In the genomic region with DNA sequence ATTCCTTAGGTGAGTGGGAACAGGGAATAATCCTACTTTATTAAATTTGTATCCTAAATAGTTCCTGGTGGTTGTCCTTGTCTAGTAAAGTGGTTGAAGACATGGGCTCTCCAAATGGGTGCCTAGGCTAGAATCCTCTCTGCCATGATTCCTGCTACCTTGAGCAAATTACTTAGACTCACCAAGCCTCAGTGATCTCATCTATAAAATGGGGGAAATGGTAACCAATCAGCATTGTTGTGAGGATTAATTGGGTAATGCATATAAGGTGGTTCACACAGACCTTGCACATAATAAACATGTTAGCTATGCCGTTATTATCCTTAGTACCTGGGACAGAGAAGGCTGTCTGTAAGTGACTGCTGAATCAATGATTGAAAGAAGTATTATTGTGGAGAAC, we compare ENCODE assay signal across 1 cellular context.
TF ChIP-seq lines count a peak whose summit lies in the region.

No MANE protein-coding gene starts in this region.

TF ChIP-seq in GM23338, 12 proteins besides CTCF, POLR2A, EP300 and RAD21 (continued from another document):
- TF ChIP-seq, protein P1, sequence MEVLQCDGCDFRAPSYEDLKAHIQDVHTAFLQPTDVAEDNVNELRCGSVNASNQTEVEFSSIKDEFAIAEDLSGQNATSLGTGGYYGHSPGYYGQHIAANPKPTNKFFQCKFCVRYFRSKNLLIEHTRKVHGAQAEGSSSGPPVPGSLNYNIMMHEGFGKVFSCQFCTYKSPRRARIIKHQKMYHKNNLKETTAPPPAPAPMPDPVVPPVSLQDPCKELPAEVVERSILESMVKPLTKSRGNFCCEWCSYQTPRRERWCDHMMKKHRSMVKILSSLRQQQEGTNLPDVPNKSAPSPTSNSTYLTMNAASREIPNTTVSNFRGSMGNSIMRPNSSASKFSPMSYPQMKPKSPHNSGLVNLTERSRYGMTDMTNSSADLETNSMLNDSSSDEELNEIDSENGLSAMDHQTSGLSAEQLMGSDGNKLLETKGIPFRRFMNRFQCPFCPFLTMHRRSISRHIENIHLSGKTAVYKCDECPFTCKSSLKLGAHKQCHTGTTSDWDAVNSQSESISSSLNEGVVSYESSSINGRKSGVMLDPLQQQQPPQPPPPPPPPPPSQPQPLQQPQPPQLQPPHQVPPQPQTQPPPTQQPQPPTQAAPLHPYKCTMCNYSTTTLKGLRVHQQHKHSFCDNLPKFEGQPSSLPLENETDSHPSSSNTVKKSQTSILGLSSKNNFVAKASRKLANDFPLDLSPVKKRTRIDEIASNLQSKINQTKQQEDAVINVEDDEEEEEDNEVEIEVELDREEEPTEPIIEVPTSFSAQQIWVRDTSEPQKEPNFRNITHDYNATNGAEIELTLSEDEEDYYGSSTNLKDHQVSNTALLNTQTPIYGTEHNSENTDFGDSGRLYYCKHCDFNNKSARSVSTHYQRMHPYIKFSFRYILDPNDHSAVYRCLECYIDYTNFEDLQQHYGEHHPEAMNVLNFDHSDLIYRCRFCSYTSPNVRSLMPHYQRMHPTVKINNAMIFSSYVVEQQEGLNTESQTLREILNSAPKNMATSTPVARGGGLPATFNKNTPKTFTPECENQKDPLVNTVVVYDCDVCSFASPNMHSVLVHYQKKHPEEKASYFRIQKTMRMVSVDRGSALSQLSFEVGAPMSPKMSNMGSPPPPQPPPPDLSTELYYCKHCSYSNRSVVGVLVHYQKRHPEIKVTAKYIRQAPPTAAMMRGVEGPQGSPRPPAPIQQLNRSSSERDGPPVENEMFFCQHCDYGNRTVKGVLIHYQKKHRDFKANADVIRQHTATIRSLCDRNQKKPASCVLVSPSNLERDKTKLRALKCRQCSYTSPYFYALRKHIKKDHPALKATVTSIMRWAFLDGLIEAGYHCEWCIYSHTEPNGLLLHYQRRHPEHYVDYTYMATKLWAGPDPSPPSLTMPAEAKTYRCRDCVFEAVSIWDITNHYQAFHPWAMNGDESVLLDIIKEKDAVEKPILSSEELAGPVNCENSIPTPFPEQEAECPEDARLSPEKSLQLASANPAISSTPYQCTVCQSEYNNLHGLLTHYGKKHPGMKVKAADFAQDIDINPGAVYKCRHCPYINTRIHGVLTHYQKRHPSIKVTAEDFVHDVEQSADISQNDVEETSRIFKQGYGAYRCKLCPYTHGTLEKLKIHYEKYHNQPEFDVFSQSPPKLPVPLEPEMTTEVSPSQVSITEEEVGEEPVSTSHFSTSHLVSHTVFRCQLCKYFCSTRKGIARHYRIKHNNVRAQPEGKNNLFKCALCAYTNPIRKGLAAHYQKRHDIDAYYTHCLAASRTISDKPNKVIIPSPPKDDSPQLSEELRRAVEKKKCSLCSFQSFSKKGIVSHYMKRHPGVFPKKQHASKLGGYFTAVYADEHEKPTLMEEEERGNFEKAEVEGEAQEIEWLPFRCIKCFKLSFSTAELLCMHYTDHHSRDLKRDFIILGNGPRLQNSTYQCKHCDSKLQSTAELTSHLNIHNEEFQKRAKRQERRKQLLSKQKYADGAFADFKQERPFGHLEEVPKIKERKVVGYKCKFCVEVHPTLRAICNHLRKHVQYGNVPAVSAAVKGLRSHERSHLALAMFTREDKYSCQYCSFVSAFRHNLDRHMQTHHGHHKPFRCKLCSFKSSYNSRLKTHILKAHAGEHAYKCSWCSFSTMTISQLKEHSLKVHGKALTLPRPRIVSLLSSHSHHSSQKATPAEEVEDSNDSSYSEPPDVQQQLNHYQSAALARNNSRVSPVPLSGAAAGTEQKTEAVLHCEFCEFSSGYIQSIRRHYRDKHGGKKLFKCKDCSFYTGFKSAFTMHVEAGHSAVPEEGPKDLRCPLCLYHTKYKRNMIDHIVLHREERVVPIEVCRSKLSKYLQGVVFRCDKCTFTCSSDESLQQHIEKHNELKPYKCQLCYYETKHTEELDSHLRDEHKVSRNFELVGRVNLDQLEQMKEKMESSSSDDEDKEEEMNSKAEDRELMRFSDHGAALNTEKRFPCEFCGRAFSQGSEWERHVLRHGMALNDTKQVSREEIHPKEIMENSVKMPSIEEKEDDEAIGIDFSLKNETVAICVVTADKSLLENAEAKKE (CRISPR knock-in tag; IDR thresholded peaks at IDR 0.05): no peak
- no peak for TF ChIP-seq EZH2 (IDR thresholded peaks at IDR 0.05; ENCODE audit: low read depth, unreplicated experiment)
- TF ChIP-seq STAT1 (IDR thresholded peaks at IDR 0.05; ENCODE audit: unreplicated experiment): no peak
